9 cellular contexts compared by ENCODE assay signal in the genomic region with DNA sequence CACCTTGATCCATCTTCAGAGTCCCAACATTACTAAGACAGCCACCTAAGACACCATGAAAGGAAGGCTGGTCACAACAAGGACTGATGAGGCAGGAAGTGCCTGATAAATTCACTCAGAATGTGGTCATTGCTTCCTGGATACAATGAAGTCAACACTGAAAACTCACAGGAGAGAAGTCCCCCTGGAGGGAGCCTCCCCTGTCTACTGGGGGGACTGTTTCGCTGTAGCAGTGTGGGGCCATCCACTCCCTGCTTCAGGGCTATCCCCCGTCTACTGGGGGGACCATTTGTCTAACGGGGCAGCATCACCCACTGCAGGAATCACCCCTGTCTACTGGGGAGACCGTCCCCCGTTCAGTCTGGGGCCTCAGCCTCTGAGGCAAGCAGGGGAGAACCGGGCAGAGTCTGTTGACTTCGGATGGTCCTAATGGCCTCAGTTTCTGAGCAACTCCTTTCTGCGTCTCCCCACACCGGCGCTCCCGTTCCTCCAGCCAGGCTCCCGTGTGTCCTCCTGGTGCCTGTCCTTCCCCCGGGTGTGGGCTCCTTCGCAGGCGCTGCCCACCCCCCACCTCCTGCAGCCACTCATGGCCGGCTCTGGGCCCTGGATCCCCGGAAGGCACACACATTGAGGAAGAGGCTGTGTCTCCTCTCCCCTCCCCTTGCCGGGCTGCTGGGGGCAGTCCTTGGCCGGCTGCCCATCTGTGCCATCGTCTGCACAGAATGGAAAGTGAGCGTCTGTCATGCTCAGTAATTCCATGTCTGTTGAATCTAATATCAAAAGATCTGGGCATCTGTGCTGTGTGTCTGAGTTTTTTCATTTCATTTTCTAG. TPM values are rescaled to one million over a fixed set of nuclear protein-coding genes. Genes with fewer than 3 reads are reported as not detected.
DNase-seq lines count a peak whose midpoint lies in the region; ATAC-seq and TF ChIP-seq lines count a peak whose summit lies in the region.
"Had no signal": no experiment of that assay in that cellular context is flagged by ENCODE, and none has a peak within 500 bp of the region (broad histone marks: within the 10 kb centered on the region; RNA-seq: fewer than 3 reads in every experiment).

No MANE protein-coding gene starts in this region.

- peaks cover 2% of the 10 kb centered on the region for H3K27me3 Mint-ChIP-seq in activated CD8-positive, alpha-beta T cell treated with anti-CD3 and anti-CD28 coated beads, Interleukin-2, amount 10 ng/mL, durations not matched to agents 7 days and 5 days (ENCODE audit: low read depth)
- H3K27me3 Mint-ChIP-seq in Calu3 (ENCODE audit: unreplicated experiment): no peaks in the 10 kb centered on the region

- no TSS peak for BruUV-seq in Calu3 (replicated peaks; lab: Mats Ljungman, UMichigan)

- H3K4me1 Mint-ChIP-seq in activated CD8-positive, alpha-beta T cell treated with anti-CD3 and anti-CD28 coated beads, Interleukin-2, amount 10 ng/mL, durations not matched to agents 7 days and 5 days (ENCODE audit: low read depth): peaks cover 23% of the 10 kb centered on the region
- peaks cover 1% of the 10 kb centered on the region for H3K4me1 Mint-ChIP-seq in Calu3 (ENCODE audit: low read depth, unreplicated experiment)

- no peak overlapping the region for H3K4me3 Mint-ChIP-seq in activated CD8-positive, alpha-beta T cell treated with anti-CD3 and anti-CD28 coated beads, Interleukin-2, amount 10 ng/mL, durations not matched to agents 7 days and 5 days
- H3K4me3 Mint-ChIP-seq in Calu3 (ENCODE audit: low read depth, unreplicated experiment): no peak overlapping the region

- H3K4me3 ChIP-seq in mucosa of descending colon: no peak overlapping the region
- no peak overlapping the region for H3K4me3 ChIP-seq in hepatocyte
- H3K4me3 ChIP-seq: tibial artery had no signal

- TF ChIP-seq CTCF in mucosa of descending colon (IDR thresholded peaks at IDR 0.05) (no peak), hepatocyte (IDR thresholded peaks at IDR 0.05; ENCODE audit: poor library complexity) (no peak), Calu3 (IDR thresholded peaks at IDR 0.05; ENCODE audit: unreplicated experiment) (no peak)

- H3K9me3 ChIP-seq in mucosa of descending colon (no peaks in the 10 kb centered on the region), hepatocyte (ENCODE audit: low read depth) (no peaks in the 10 kb centered on the region)
- H3K9me3 ChIP-seq: tibial artery had no signal

- intact Hi-C loops in mucosa of descending colon (cut with DNase I, micrococcal nuclease) (loop anchor here in 1 of 2 donors (10.0 kb wide), 1 partner anchor 322 kb away; no protein-coding TSS in a partner anchor), Calu3 (cut with micrococcal nuclease; ENCODE audit: unreplicated experiment) (no loop called here)

- H3K36me3 ChIP-seq in mucosa of descending colon (ENCODE audit: low read depth) (no peaks in the 10 kb centered on the region), hepatocyte (replicated peaks; ENCODE audit: insufficient read depth, low read depth) (no peaks in the 10 kb centered on the region)
- H3K36me3 ChIP-seq: tibial artery had no signal

- peak overlapping the region; percentile 71 for H3K27ac Mint-ChIP-seq in activated CD8-positive, alpha-beta T cell treated with anti-CD3 and anti-CD28 coated beads, Interleukin-2, amount 10 ng/mL, durations not matched to agents 7 days and 5 days
- H3K27ac Mint-ChIP-seq in Calu3 (ENCODE audit: unreplicated experiment): no peak overlapping the region

- H3K4me1 ChIP-seq in mucosa of descending colon (ENCODE audit: low read depth) (peaks cover 25% of the 10 kb centered on the region), hepatocyte (ENCODE audit: insufficient read depth) (peaks cover 10% of the 10 kb centered on the region)

- peak; percentile 48 for DNase-seq in DMS153 (lab: John Stamatoyannopoulos, UW)
- DNase-seq in LHCN-M2 (ENCODE audit: low read depth): peak; percentile 48
- DNase-seq in activated CD8-positive, alpha-beta T cell treated with anti-CD3 and anti-CD28 coated beads, Interleukin-2, amount 10 ng/mL, durations not matched to agents 7 days and 5 days: peak; percentile 31
- DNase-seq in mucosa of descending colon: peak in 2 of 3 donors; percentile 49 to 61
- no peak for DNase-seq in amniotic stem cell (lab: John Stamatoyannopoulos, UW)
- no peak for DNase-seq in hepatocyte (ENCODE audit: low spot score)
- no peak for DNase-seq in Calu3

- no peaks in the 10 kb centered on the region for H3K79me2 ChIP-seq in hepatocyte

- H4K20me1 ChIP-seq in hepatocyte (ENCODE audit: insufficient read depth, poor library complexity, severe bottlenecking): no peaks in the 10 kb centered on the region

- no peaks in the 10 kb centered on the region for H3K36me3 Mint-ChIP-seq in activated CD8-positive, alpha-beta T cell treated with anti-CD3 and anti-CD28 coated beads, Interleukin-2, amount 10 ng/mL, durations not matched to agents 7 days and 5 days (ENCODE audit: low read depth)
- peaks cover 42% of the 10 kb centered on the region for H3K36me3 Mint-ChIP-seq in Calu3 (ENCODE audit: insufficient read depth, unreplicated experiment)

- H3K4me2 ChIP-seq in hepatocyte: no peak overlapping the region

- H2AFZ ChIP-seq in hepatocyte: no peak overlapping the region

- no peaks in the 10 kb centered on the region for H3K9me2 ChIP-seq in hepatocyte (replicated peaks; ENCODE audit: insufficient read depth)

- peak; percentile 61 for ATAC-seq in activated CD8-positive, alpha-beta T cell treated with anti-CD3 and anti-CD28 coated beads, Interleukin-2, amount 10 ng/mL, durations not matched to agents 7 days and 5 days
- no peak for ATAC-seq in mucosa of descending colon
- no peak for ATAC-seq in GM21825 (IDR thresholded peaks at IDR 0.05; ENCODE audit: unreplicated experiment)

- no peaks in the 10 kb centered on the region for H3K9me3 Mint-ChIP-seq in activated CD8-positive, alpha-beta T cell treated with anti-CD3 and anti-CD28 coated beads, Interleukin-2, amount 10 ng/mL, durations not matched to agents 7 days and 5 days (ENCODE audit: insufficient read depth)
- H3K9me3 Mint-ChIP-seq in Calu3 (ENCODE audit: low read depth, unreplicated experiment): no peaks in the 10 kb centered on the region

- 75% methylated on average over 21 of the region's 21 CpGs for WGBS in hepatocyte (ENCODE audit: low lambda C conversion rate, missing lambda C conversion rate)

- H3K27ac ChIP-seq in hepatocyte: no peak overlapping the region
- H3K27ac ChIP-seq: tibial artery had no signal

- no peaks in the 10 kb centered on the region for H3K27me3 ChIP-seq in hepatocyte

- CTCF ChIA-PET in activated CD8-positive, alpha-beta T cell treated with anti-CD3 and anti-CD28 coated beads, Interleukin-2, amount 10 ng/mL, durations not matched to agents 7 days and 5 days (lab: Charles Lee): no interaction called here
- CTCF ChIA-PET in Calu3 (lab: Charles Lee): no interaction called here

- POLR2A ChIA-PET in activated CD8-positive, alpha-beta T cell treated with anti-CD3 and anti-CD28 coated beads, Interleukin-2, amount 10 ng/mL, durations not matched to agents 7 days and 5 days (lab: Charles Lee): no interaction called here

RNA-seq across cellular contexts. Expression of a gene that starts 59.9 kb away (rescaled TPM):
- total RNA-seq in LHCN-M2 (2014; rRNA removed) (151 and 152 TPM in 2 replicates), mucosa of descending colon (100 to 1,000 TPM in 1 of 3 donors, 10 to 100 TPM in 2; 71.2 to 165 (median 75.0) TPM), hepatocyte (92.2 and 118 TPM in 2 replicates), Calu3 (2022) (118 and 137 TPM in 2 replicates)
- polyA plus RNA-seq in LHCN-M2 (2012): 163 TPM
- total RNA-seq in activated CD8-positive, alpha-beta T cell treated with anti-CD3 and anti-CD28 coated beads, Interleukin-2, amount 10 ng/mL, durations not matched to agents 7 days and 5 days: 10 to 100 TPM; 69.3 to 74.9 TPM
- polyA plus RNA-seq in hepatocyte: 106 and 110 TPM in 2 replicates

Comparison
In these comparisons a context has a peak if more than half of its experiments do, and no peak if none do; other contexts are left out.
1. DNase-seq: peak in DMS153 (single experiment), LHCN-M2 (single experiment), activated CD8-positive, alpha-beta T cell treated with anti-CD3 and anti-CD28 coated beads, Interleukin-2, amount 10 ng/mL, durations not matched to agents 7 days and 5 days (single experiment) and mucosa of descending colon (2 of 3); none in amniotic stem cell (single experiment), hepatocyte (single experiment) and Calu3 (single experiment).